In the genomic region with DNA sequence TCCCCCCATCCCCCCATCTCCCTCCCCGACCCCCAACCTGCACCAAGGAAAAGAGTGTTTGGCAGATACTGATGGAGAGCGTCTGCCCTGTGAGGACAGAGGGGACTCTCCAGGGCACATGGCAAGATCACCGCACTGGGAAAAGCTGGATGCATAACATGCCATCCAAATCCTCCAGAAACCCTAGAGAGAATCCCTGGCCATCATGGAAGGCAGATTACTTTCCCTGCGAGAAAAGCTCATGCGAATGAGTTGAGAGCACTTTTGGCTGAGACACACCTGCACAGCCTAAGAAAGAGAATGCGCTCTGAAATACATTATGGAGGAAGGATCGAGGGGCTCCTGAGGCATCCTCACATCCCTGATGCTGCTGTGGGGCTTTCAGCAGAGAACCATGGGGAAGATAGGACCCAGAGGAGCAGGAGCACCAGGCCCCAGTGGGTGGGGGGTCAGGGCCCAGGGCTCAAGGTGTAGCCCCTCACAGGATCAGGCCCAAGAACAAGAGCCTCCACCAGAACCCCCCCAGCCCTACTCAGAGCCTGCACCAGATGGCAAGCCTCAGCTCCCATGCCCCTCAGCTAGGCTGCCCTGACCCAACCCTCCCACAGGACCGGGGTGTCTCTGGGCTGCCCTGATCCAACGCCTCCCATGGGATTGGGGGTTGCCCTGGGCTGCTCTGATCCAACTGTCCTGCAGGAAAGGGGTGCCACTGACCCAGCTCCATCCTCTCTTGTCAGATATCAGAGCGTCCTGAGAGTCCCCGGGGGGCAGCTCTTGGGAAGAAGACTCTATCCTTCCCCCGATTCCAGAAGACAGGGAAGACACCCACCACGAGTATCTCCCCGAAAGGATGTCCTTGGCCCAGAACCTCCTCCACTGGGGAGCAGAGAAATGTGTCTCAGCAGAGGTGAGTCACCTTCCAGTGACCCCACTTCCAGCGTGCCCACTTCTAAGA, we compare ENCODE assay signal across 1 cellular context.
TF ChIP-seq lines count a peak whose summit lies in the region.

No MANE protein-coding gene starts in this region.

TF ChIP-seq in HepG2, 621 proteins besides CTCF, POLR2A, EP300 and RAD21:
- TF ChIP-seq CREB1 (IDR thresholded peaks at IDR 0.05) (no peak), CREB1 (CRISPR knock-in tag; IDR thresholded peaks at IDR 0.05) (no peak), ZKSCAN8 (CRISPR knock-in tag; IDR thresholded peaks at IDR 0.05; ENCODE audit: borderline replicate concordance) (no peak), SUZ12 (IDR thresholded peaks at IDR 0.05; ENCODE audit: low read depth, low read length) (no peak), SALL2 (CRISPR knock-in tag; IDR thresholded peaks at IDR 0.05) (no peak), KLF12 (CRISPR knock-in tag; IDR thresholded peaks at IDR 0.05; ENCODE audit: borderline replicate concordance) (no peak), CCAR2 (optimal IDR thresholded peaks at IDR 0.05; ENCODE audit: low read depth, low read length) (no peak), ZNF274 (CRISPR knock-in tag; IDR thresholded peaks at IDR 0.05) (no peak), PPARG (CRISPR knock-in tag; conservative IDR thresholded peaks at IDR 0.05) (no peak), RFXAP (CRISPR knock-in tag; IDR thresholded peaks at IDR 0.05; ENCODE audit: borderline replicate concordance) (no peak), SRSF4 (IDR thresholded peaks at IDR 0.05; ENCODE audit: low read depth, low read length, poor library complexity, severe bottlenecking) (no peak), SPEN (CRISPR knock-in tag; IDR thresholded peaks at IDR 0.05; ENCODE audit: low read depth) (no peak), PHF20 (CRISPR knock-in tag; IDR thresholded peaks at IDR 0.05) (no peak), CHCHD3 (CRISPR knock-in tag; IDR thresholded peaks at IDR 0.05) (no peak), ZFY (CRISPR knock-in tag; IDR thresholded peaks at IDR 0.05) (no peak), GTF3A (CRISPR knock-in tag; conservative IDR thresholded peaks at IDR 0.05) (no peak)
- TF ChIP-seq, protein P1, sequence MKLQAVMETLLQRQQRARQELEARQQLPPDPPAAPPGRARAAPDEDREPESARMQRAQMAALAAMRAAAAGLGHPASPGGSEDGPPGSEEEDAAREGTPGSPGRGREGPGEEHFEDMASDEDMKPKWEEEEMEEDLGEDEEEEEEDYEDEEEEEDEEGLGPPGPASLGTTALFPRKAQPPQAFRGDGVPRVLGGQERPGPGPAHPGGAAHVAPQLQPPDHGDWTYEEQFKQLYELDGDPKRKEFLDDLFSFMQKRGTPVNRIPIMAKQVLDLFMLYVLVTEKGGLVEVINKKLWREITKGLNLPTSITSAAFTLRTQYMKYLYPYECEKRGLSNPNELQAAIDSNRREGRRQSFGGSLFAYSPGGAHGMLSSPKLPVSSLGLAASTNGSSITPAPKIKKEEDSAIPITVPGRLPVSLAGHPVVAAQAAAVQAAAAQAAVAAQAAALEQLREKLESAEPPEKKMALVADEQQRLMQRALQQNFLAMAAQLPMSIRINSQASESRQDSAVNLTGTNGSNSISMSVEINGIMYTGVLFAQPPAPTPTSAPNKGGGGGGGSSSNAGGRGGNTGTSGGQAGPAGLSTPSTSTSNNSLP (IDR thresholded peaks at IDR 0.05; ENCODE audit: low read depth, low read length), result no peak
- TF ChIP-seq, protein P2, sequence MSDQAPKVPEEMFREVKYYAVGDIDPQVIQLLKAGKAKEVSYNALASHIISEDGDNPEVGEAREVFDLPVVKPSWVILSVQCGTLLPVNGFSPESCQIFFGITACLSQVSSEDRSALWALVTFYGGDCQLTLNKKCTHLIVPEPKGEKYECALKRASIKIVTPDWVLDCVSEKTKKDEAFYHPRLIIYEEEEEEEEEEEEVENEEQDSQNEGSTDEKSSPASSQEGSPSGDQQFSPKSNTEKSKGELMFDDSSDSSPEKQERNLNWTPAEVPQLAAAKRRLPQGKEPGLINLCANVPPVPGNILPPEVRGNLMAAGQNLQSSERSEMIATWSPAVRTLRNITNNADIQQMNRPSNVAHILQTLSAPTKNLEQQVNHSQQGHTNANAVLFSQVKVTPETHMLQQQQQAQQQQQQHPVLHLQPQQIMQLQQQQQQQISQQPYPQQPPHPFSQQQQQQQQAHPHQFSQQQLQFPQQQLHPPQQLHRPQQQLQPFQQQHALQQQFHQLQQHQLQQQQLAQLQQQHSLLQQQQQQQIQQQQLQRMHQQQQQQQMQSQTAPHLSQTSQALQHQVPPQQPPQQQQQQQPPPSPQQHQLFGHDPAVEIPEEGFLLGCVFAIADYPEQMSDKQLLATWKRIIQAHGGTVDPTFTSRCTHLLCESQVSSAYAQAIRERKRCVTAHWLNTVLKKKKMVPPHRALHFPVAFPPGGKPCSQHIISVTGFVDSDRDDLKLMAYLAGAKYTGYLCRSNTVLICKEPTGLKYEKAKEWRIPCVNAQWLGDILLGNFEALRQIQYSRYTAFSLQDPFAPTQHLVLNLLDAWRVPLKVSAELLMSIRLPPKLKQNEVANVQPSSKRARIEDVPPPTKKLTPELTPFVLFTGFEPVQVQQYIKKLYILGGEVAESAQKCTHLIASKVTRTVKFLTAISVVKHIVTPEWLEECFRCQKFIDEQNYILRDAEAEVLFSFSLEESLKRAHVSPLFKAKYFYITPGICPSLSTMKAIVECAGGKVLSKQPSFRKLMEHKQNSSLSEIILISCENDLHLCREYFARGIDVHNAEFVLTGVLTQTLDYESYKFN (CRISPR knock-in tag; conservative IDR thresholded peaks at IDR 0.05), result no peak
- TF ChIP-seq, protein P3, sequence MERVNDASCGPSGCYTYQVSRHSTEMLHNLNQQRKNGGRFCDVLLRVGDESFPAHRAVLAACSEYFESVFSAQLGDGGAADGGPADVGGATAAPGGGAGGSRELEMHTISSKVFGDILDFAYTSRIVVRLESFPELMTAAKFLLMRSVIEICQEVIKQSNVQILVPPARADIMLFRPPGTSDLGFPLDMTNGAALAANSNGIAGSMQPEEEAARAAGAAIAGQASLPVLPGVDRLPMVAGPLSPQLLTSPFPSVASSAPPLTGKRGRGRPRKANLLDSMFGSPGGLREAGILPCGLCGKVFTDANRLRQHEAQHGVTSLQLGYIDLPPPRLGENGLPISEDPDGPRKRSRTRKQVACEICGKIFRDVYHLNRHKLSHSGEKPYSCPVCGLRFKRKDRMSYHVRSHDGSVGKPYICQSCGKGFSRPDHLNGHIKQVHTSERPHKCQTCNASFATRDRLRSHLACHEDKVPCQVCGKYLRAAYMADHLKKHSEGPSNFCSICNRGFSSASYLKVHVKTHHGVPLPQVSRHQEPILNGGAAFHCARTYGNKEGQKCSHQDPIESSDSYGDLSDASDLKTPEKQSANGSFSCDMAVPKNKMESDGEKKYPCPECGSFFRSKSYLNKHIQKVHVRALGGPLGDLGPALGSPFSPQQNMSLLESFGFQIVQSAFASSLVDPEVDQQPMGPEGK (CRISPR knock-in tag; IDR thresholded peaks at IDR 0.05), result no peak
